In genomic region chr6:106752641-106753040, GRCh38 we compare ENCODE assay signal across 1 cellular context.
TF ChIP-seq lines count a peak whose summit lies in the region.

No MANE protein-coding gene starts in this region.

TF ChIP-seq in HepG2, 621 proteins besides CTCF, POLR2A, EP300 and RAD21 (continued from another document and continues in another):
- no peak for TF ChIP-seq IRF9 (CRISPR knock-in tag; IDR thresholded peaks at IDR 0.05; ENCODE audit: borderline replicate concordance)
- no peak for TF ChIP-seq SNAI1 (CRISPR knock-in tag; IDR thresholded peaks at IDR 0.05; ENCODE audit: borderline replicate concordance)
- no peak for TF ChIP-seq NFE2L1 (CRISPR knock-in tag; IDR thresholded peaks at IDR 0.05; ENCODE audit: borderline replicate concordance)
- TF ChIP-seq ZNF512 (CRISPR knock-in tag; IDR thresholded peaks at IDR 0.05), result no peak
- TF ChIP-seq UBTF (CRISPR knock-in tag; IDR thresholded peaks at IDR 0.05), result no peak
- TF ChIP-seq FLYWCH1 (CRISPR knock-in tag; IDR thresholded peaks at IDR 0.05), result no peak
- no peak for TF ChIP-seq ZNF879 (CRISPR knock-in tag; IDR thresholded peaks at IDR 0.05)
- no peak for TF ChIP-seq RORA (CRISPR knock-in tag; IDR thresholded peaks at IDR 0.05)
- no peak for TF ChIP-seq ZNF335 (CRISPR knock-in tag; IDR thresholded peaks at IDR 0.05)
- TF ChIP-seq RERE (CRISPR knock-in tag; IDR thresholded peaks at IDR 0.05; ENCODE audit: low read depth), result no peak
- no peak for TF ChIP-seq MTF2 (CRISPR knock-in tag; IDR thresholded peaks at IDR 0.05; ENCODE audit: borderline replicate concordance)
- TF ChIP-seq HMGXB3 (CRISPR knock-in tag; IDR thresholded peaks at IDR 0.05; ENCODE audit: borderline replicate concordance), result no peak
- no peak for TF ChIP-seq LCORL (IDR thresholded peaks at IDR 0.05)
- no peak for TF ChIP-seq LCORL (CRISPR knock-in tag; IDR thresholded peaks at IDR 0.05)
- TF ChIP-seq JUNB (CRISPR knock-in tag; IDR thresholded peaks at IDR 0.05; ENCODE audit: borderline replicate concordance), result no peak
- no peak for TF ChIP-seq ZNF558 (CRISPR knock-in tag; IDR thresholded peaks at IDR 0.05; ENCODE audit: borderline replicate concordance)
- TF ChIP-seq HMG20B (CRISPR knock-in tag; conservative IDR thresholded peaks at IDR 0.05), result no peak
- no peak for TF ChIP-seq CENPX (CRISPR knock-in tag; IDR thresholded peaks at IDR 0.05)
- no peak for TF ChIP-seq FOXJ3 (CRISPR knock-in tag; IDR thresholded peaks at IDR 0.05; ENCODE audit: borderline replicate concordance)
- TF ChIP-seq ZFP41 (CRISPR knock-in tag; IDR thresholded peaks at IDR 0.05; ENCODE audit: borderline replicate concordance), result no peak
- TF ChIP-seq ZNF790 (CRISPR knock-in tag; IDR thresholded peaks at IDR 0.05; ENCODE audit: borderline replicate concordance), result no peak
- no peak for TF ChIP-seq PRDM15 (CRISPR knock-in tag; IDR thresholded peaks at IDR 0.05)
- TF ChIP-seq MLX (CRISPR knock-in tag; IDR thresholded peaks at IDR 0.05), result no peak
- TF ChIP-seq AHR (CRISPR knock-in tag; IDR thresholded peaks at IDR 0.05), result no peak
- TF ChIP-seq TAF15 (IDR thresholded peaks at IDR 0.05; ENCODE audit: low read depth, low read length, poor library complexity, severe bottlenecking), result no peak
- TF ChIP-seq MAFK (conservative IDR thresholded peaks at IDR 0.05 in 1 of 2, IDR thresholded peaks at IDR 0.05 in 1 of 2; ENCODE audit: low read length in 2 of 2), result no peak
- no peak for TF ChIP-seq ZNF574 (CRISPR knock-in tag; IDR thresholded peaks at IDR 0.05)
- no peak for TF ChIP-seq MIER2 (CRISPR knock-in tag; IDR thresholded peaks at IDR 0.05)
- TF ChIP-seq POLR2AphosphoS2 (IDR thresholded peaks at IDR 0.05; ENCODE audit: low read depth, low read length), result no peak
- no peak for TF ChIP-seq ARNTL (CRISPR knock-in tag; IDR thresholded peaks at IDR 0.05)
- TF ChIP-seq ZNF569 (CRISPR knock-in tag; IDR thresholded peaks at IDR 0.05; ENCODE audit: borderline replicate concordance), result no peak
- TF ChIP-seq PBX2 (CRISPR knock-in tag; IDR thresholded peaks at IDR 0.05), result no peak
- no peak for TF ChIP-seq MEF2D (CRISPR knock-in tag; IDR thresholded peaks at IDR 0.05)
- TF ChIP-seq ZNF777 (CRISPR knock-in tag; IDR thresholded peaks at IDR 0.05), result no peak
- no peak for TF ChIP-seq PLRG1 (conservative IDR thresholded peaks at IDR 0.05)
- TF ChIP-seq PHF21A (CRISPR knock-in tag; IDR thresholded peaks at IDR 0.05), result no peak
- no peak for TF ChIP-seq NR2F2 (IDR thresholded peaks at IDR 0.05; ENCODE audit: borderline replicate concordance, low read depth)
